ENCODE assay signal across 24 cellular contexts in genomic region chr1:75600781-75601180, GRCh38. TPM values are rescaled to one million over a fixed set of nuclear protein-coding genes. Genes with fewer than 3 reads are reported as not detected.
DNase-seq lines count a peak whose midpoint lies in the region; ATAC-seq, FAIRE-seq and TF ChIP-seq lines count a peak whose summit lies in the region.
"Had no signal": no experiment of that assay in that cellular context is flagged by ENCODE, and none has a peak within 500 bp of the region (broad histone marks: within the 10 kb centered on the region; RNA-seq: fewer than 3 reads in every experiment).

No MANE protein-coding gene starts in this region.

- peak; percentile 32 for DNase-seq in ELR (ENCODE audit: low read depth)
- DNase-seq in NCI-H226 = peak; percentile 3
- DNase-seq in bronchial epithelial cell (ENCODE audit: low read depth) = peak; percentile 68
- DNase-seq in kidney glomerular epithelial cell (lab: John Stamatoyannopoulos, UW) = peak; percentile 46
- no peak for DNase-seq in Ammon's horn (ENCODE audit: low spot score)
- no peak for DNase-seq in AML-193 (lab: John Stamatoyannopoulos, UW)
- DNase-seq: Caco-2; CD8-positive, alpha-beta T cell; GDM1; MV-4-11; NCI-H1105; NCI-H1436 treated with DMSO at 0.1 percent for 48 hours; NCI-H187 treated with DMSO at 0.1 percent for 48 hours; NCI-H2107; NCI-H446; NCI-H524 treated with DMSO at 0.1 percent for 48 hours; NCI-H774; NK-92 treated with Interleukin-12 subunit alpha and Interleukin-12 subunit beta, amount 100 ng/mL, for 24 hours; PC-9; SHP77 had no signal

- H3K4me3 ChIP-seq in bronchial epithelial cell (ENCODE audit: low read depth, low read length) = no peak overlapping the region
- H3K4me3 ChIP-seq: GM12878, PC-9 had no signal

- no peaks in the 10 kb centered on the region for H3K36me3 ChIP-seq in bronchial epithelial cell (ENCODE audit: control insufficient read depth, insufficient read depth, low read length)

- TF ChIP-seq CTCF in bronchial epithelial cell (IDR thresholded peaks at IDR 0.05; ENCODE audit: insufficient read depth, low read length, severe bottlenecking) = no peak

- no peak for ATAC-seq in GM21723 (IDR thresholded peaks at IDR 0.05; ENCODE audit: unreplicated experiment)
- ATAC-seq: CD8-positive, alpha-beta T cell; GM12878 had no signal

- no peak for FAIRE-seq in bronchial epithelial cell (lab: Jason Lieb, UNC)
- FAIRE-seq: A204.1, GM12878, H1 had no signal

- no peaks in the 10 kb centered on the region for H3K27me3 ChIP-seq in bronchial epithelial cell (ENCODE audit: control insufficient read depth, insufficient read depth, low read length)

RNA-seq across cellular contexts. Expression of gene SLC44A5, which starts 10.1 kb away (rescaled TPM):
- total RNA-seq in bronchial epithelial cell = under 0.01 and 0.38 TPM in 2 replicates

Comparison
In these comparisons a context has a peak if more than half of its experiments do, and no peak if none do; other contexts are left out.
1. DNase-seq: peak in ELR (single experiment), NCI-H226 (single experiment), bronchial epithelial cell (single experiment) and kidney glomerular epithelial cell (single experiment); none in Ammon's horn (single experiment) and AML-193 (0 of 2).